ENCODE assay signal across 2 cellular contexts in the genomic region with DNA sequence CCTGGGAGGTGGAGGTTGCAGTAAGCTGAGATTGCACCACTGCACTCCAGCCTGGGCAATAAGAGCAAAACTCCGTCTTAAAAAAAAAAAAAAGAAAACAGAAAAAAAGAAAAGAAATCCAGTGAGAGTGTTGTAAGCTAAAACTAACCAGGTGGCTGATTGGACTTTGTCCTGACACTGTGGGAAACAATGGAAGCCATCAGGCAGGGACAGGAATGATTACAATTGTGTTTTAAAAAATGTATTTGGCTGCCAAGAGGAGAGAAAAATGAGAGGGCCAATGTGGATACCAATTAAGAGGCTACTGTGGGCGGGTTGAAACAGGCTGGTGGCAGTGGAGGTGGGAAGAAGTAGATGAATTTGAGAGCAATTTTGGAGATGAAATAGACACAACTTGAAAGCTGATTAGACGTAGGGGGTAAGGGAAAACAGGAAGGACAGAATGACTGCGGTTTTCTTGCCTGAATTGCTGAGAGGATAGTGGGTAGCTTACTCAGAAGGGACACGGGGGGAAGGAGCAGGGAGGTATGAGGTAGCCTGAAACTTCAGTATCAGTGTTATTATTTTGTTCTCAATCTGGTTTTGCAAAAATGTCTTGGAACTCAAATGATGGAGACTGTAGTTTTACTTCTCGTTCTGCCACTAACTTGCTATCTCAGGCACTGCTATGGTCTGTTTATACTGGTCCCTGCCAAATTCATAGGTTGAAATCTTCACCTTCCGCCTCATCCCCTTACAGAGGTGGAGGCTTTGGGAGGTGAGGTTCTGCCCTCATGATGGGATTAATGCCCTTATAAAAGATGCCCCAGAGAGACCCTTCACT.
A peak's percentile ranks its signal among the peaks of the same experiment; 100 is the strongest.
TF ChIP-seq lines count a peak whose summit lies in the region.

No MANE protein-coding gene starts in this region.

TF ChIP-seq in HepG2, 621 proteins besides CTCF, POLR2A, EP300 and RAD21:
- TF ChIP-seq, protein P1, sequence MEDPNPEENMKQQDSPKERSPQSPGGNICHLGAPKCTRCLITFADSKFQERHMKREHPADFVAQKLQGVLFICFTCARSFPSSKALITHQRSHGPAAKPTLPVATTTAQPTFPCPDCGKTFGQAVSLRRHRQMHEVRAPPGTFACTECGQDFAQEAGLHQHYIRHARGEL (CRISPR knock-in tag; IDR thresholded peaks at IDR 0.05), result no peak
- TF ChIP-seq AGO2 (optimal IDR thresholded peaks at IDR 0.05; ENCODE audit: low read depth, low read length) (no peak), SOX6 (IDR thresholded peaks at IDR 0.05) (no peak), SOX6 (CRISPR knock-in tag; IDR thresholded peaks at IDR 0.05) (0 out of 2 replicates have a peak, but pooled peaks have one; percentile 25), FOXC1 (CRISPR knock-in tag; IDR thresholded peaks at IDR 0.05; ENCODE audit: borderline replicate concordance) (no peak), MBNL3 (CRISPR knock-in tag; conservative IDR thresholded peaks at IDR 0.05) (no peak), ATF1 (CRISPR knock-in tag; IDR thresholded peaks at IDR 0.05) (no peak), RARA (CRISPR knock-in tag; IDR thresholded peaks at IDR 0.05) (no peak), ZNF841 (CRISPR knock-in tag; IDR thresholded peaks at IDR 0.05; ENCODE audit: borderline replicate concordance) (no peak), ZNF136 (CRISPR knock-in tag; IDR thresholded peaks at IDR 0.05; ENCODE audit: low read depth) (no peak), RNF219 (CRISPR knock-in tag; IDR thresholded peaks at IDR 0.05) (no peak), SOX5 (CRISPR knock-in tag; IDR thresholded peaks at IDR 0.05; ENCODE audit: borderline replicate concordance) (peak; percentile 24; the same call in 1 of the 2 replicates)
- TF ChIP-seq, protein P2, sequence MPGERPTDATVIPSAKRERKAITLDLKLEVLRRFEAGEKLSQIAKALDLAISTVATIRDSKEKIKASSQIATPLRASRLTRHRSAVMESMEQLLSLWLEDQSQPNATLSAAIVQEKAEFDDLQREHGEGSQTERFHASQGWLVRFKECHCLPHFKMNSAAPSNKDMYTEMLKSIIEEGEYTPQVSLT (CRISPR knock-in tag; IDR thresholded peaks at IDR 0.05; ENCODE audit: borderline replicate concordance, low read depth), result no peak

TF ChIP-seq in K562, 482 proteins besides CTCF, POLR2A, EP300 and RAD21 (continues in another document):
- TF ChIP-seq ERF (CRISPR knock-in tag; IDR thresholded peaks at IDR 0.05) (no peak), POLR2AphosphoS5 (IDR thresholded peaks at IDR 0.05; ENCODE audit: control insufficient read depth, insufficient read depth, low read depth, low read length) (no peak), ZC3H8 (IDR thresholded peaks at IDR 0.05) (no peak), ARID1B (IDR thresholded peaks at IDR 0.05) (peak; percentile 77), TCFL5 (CRISPR knock-in tag; conservative IDR thresholded peaks at IDR 0.05) (no peak), RNF2 (IDR thresholded peaks at IDR 0.05) (peak; percentile 59; the same call in 1 of the 2 replicates), LEF1 (IDR thresholded peaks at IDR 0.05) (no peak), MAFF (IDR thresholded peaks at IDR 0.05; ENCODE audit: low read length) (no peak), EWSR1 (IDR thresholded peaks at IDR 0.05; ENCODE audit: borderline replicate concordance, low read depth, partially characterized antibody) (no peak), RHOXF2B (CRISPR knock-in tag; conservative IDR thresholded peaks at IDR 0.05) (no peak), ETV6 (IDR thresholded peaks at IDR 0.05; ENCODE audit: borderline replicate concordance in 1 of 2, low read depth in 2 of 2, low read length in 1 of 2) (no peak), ETV6 (CRISPR knock-in tag; IDR thresholded peaks at IDR 0.05; ENCODE audit: borderline replicate concordance) (no peak), PHTF2 (CRISPR knock-in tag; IDR thresholded peaks at IDR 0.05) (no peak), PTTG1 (tag; IDR thresholded peaks at IDR 0.05; ENCODE audit: low read depth) (no peak), POLR2G (IDR thresholded peaks at IDR 0.05; ENCODE audit: low read depth, low read length) (no peak), FOXM1 (IDR thresholded peaks at IDR 0.05; ENCODE audit: low read depth) (no peak), FOXM1 (CRISPR knock-in tag; IDR thresholded peaks at IDR 0.05; ENCODE audit: low read depth) (no peak), HDAC2 (IDR thresholded peaks at IDR 0.05) (0 out of 2 replicates have a peak, but pooled peaks have one; percentile 13), CREB3L1 (IDR thresholded peaks at IDR 0.05; ENCODE audit: borderline replicate concordance, low read depth) (no peak), VEZF1 (CRISPR knock-in tag; IDR thresholded peaks at IDR 0.05) (0 out of 2 replicates have a peak, but pooled peaks have one; percentile 20), CBX5 (IDR thresholded peaks at IDR 0.05; ENCODE audit: borderline replicate concordance, low read depth) (no peak), KDM2B (CRISPR knock-in tag; IDR thresholded peaks at IDR 0.05) (no peak), SPI1 (IDR thresholded peaks at IDR 0.05; ENCODE audit: borderline replicate concordance, low read depth, low read length) (0 out of 2 replicates have a peak, but pooled peaks have one; percentile 3), SMARCA5 (IDR thresholded peaks at IDR 0.05) (0 out of 2 replicates have a peak, but pooled peaks have one; percentile 26), ZNF76 (CRISPR knock-in tag; IDR thresholded peaks at IDR 0.05; ENCODE audit: borderline replicate concordance) (no peak), CHD4 (IDR thresholded peaks at IDR 0.05; ENCODE audit: insufficient read depth, insufficient replicate concordance, low read depth, low read length, poor library complexity, severe bottlenecking) (no peak), ELK1 (CRISPR knock-in tag; IDR thresholded peaks at IDR 0.05) (no peak), SMARCE1 (IDR thresholded peaks at IDR 0.05) (peak; percentile 79), ZFP1 (CRISPR knock-in tag; IDR thresholded peaks at IDR 0.05) (no peak), ZNF518B (CRISPR knock-in tag; IDR thresholded peaks at IDR 0.05) (no peak), ETV5 (CRISPR knock-in tag; IDR thresholded peaks at IDR 0.05; ENCODE audit: low read depth) (peak; percentile 54), NCOR1 (IDR thresholded peaks at IDR 0.05) (peak; percentile 49), ZNF232 (CRISPR knock-in tag; IDR thresholded peaks at IDR 0.05) (no peak), ZSCAN29 (IDR thresholded peaks at IDR 0.05) (no peak), ETV1 (tag; conservative IDR thresholded peaks at IDR 0.05; ENCODE audit: low read depth) (0 out of 2 replicates have a peak, but pooled peaks have one; percentile 31), BCL6 (CRISPR knock-in tag; IDR thresholded peaks at IDR 0.05) (no peak), CBFA2T2 (conservative IDR thresholded peaks at IDR 0.05) (peak; percentile 43; the same call in 1 of the 2 replicates), GABPA (tag; conservative IDR thresholded peaks at IDR 0.05; ENCODE audit: low read depth) (peak; percentile 17; the same call in 1 of the 2 replicates)
- TF ChIP-seq, protein P3, sequence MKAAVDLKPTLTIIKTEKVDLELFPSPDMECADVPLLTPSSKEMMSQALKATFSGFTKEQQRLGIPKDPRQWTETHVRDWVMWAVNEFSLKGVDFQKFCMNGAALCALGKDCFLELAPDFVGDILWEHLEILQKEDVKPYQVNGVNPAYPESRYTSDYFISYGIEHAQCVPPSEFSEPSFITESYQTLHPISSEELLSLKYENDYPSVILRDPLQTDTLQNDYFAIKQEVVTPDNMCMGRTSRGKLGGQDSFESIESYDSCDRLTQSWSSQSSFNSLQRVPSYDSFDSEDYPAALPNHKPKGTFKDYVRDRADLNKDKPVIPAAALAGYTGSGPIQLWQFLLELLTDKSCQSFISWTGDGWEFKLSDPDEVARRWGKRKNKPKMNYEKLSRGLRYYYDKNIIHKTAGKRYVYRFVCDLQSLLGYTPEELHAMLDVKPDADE (conservative IDR thresholded peaks at IDR 0.05; ENCODE audit: control insufficient read depth, low read depth, low read length), result no peak
- TF ChIP-seq, protein P4, sequence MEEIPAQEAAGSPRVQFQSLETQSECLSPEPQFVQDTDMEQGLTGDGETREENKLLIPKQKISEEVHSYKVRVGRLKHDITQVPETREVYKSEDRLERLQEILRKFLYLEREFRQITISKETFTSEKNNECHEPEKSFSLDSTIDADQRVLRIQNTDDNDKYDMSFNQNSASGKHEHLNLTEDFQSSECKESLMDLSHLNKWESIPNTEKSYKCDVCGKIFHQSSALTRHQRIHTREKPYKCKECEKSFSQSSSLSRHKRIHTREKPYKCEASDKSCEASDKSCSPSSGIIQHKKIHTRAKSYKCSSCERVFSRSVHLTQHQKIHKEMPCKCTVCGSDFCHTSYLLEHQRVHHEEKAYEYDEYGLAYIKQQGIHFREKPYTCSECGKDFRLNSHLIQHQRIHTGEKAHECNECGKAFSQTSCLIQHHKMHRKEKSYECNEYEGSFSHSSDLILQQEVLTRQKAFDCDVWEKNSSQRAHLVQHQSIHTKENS (CRISPR knock-in tag; IDR thresholded peaks at IDR 0.05), result no peak
- TF ChIP-seq, protein P5, sequence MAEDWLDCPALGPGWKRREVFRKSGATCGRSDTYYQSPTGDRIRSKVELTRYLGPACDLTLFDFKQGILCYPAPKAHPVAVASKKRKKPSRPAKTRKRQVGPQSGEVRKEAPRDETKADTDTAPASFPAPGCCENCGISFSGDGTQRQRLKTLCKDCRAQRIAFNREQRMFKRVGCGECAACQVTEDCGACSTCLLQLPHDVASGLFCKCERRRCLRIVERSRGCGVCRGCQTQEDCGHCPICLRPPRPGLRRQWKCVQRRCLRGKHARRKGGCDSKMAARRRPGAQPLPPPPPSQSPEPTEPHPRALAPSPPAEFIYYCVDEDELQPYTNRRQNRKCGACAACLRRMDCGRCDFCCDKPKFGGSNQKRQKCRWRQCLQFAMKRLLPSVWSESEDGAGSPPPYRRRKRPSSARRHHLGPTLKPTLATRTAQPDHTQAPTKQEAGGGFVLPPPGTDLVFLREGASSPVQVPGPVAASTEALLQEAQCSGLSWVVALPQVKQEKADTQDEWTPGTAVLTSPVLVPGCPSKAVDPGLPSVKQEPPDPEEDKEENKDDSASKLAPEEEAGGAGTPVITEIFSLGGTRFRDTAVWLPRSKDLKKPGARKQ (CRISPR knock-in tag; IDR thresholded peaks at IDR 0.05), result no peak
- TF ChIP-seq, protein P6, sequence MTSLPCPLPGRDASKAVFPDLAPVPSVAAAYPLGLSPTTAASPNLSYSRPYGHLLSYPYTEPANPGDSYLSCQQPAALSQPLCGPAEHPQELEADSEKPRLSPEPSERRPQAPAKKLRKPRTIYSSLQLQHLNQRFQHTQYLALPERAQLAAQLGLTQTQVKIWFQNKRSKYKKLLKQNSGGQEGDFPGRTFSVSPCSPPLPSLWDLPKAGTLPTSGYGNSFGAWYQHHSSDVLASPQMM (CRISPR knock-in tag; IDR thresholded peaks at IDR 0.05), result no peak
- TF ChIP-seq, protein P7, sequence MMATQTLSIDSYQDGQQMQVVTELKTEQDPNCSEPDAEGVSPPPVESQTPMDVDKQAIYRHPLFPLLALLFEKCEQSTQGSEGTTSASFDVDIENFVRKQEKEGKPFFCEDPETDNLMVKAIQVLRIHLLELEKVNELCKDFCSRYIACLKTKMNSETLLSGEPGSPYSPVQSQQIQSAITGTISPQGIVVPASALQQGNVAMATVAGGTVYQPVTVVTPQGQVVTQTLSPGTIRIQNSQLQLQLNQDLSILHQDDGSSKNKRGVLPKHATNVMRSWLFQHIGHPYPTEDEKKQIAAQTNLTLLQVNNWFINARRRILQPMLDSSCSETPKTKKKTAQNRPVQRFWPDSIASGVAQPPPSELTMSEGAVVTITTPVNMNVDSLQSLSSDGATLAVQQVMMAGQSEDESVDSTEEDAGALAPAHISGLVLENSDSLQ (IDR thresholded peaks at IDR 0.05), result no peak
